Comparison of ENCODE assay signal across 15 cellular contexts in genomic region chr7:157905740-157906461, GRCh38.
A peak's percentile ranks its signal among the peaks of the same experiment; 100 is the strongest.
DNase-seq lines count a peak whose midpoint lies in the region; FAIRE-seq and TF ChIP-seq lines count a peak whose summit lies in the region.
"Had no signal": no experiment of that assay in that cellular context is flagged by ENCODE, and none has a peak within 500 bp of the region (broad histone marks: within the 10 kb centered on the region; RNA-seq: fewer than 3 reads in every experiment).

No MANE protein-coding gene starts in this region.

- WGBS in mesendoderm (ENCODE audit: extremely low coverage, insufficient coverage, low lambda C conversion rate), result no CpG with 5 or more reads among the region's 19 CpGs

- H3K4me1 ChIP-seq in mesendoderm (ENCODE audit: control insufficient read depth, low read depth, low read length), result no peaks in the 10 kb centered on the region
- H3K4me1 ChIP-seq: adrenal gland, BE2C, prostate gland had no signal

- no peaks in the 10 kb centered on the region for H3K27me3 ChIP-seq in mesendoderm (ENCODE audit: insufficient read depth, low read length, poor library complexity)
- H3K27me3 ChIP-seq: adrenal gland, BE2C, esophagus squamous epithelium had no signal

- no peak overlapping the region for H3K9ac ChIP-seq in mesendoderm (ENCODE audit: low read length)

- H3K4ac ChIP-seq in mesendoderm (ENCODE audit: low read depth, low read length), result no peak overlapping the region

- H3K18ac ChIP-seq in mesendoderm (ENCODE audit: low read length), result no peak overlapping the region

- H2AK5ac ChIP-seq in mesendoderm (ENCODE audit: low read length), result no peak overlapping the region

- H3K4me3 ChIP-seq in coronary artery (peak overlapping the region; percentile 34), mesendoderm (ENCODE audit: low read length) (no peak overlapping the region)
- H3K4me3 ChIP-seq: adrenal gland, esophagus squamous epithelium, prostate gland had no signal

- no peak overlapping the region for H3K4me2 ChIP-seq in mesendoderm (ENCODE audit: low read length)

- H3K36me3 ChIP-seq in mesendoderm (ENCODE audit: control insufficient read depth, insufficient read depth, low read length), result no peaks in the 10 kb centered on the region
- H3K36me3 ChIP-seq: adrenal gland, BE2C, esophagus squamous epithelium, prostate gland had no signal

- no peaks in the 10 kb centered on the region for H3K79me1 ChIP-seq in mesendoderm (ENCODE audit: low read length)

- in situ Hi-C loops in KBM-7 (cut with MboI; ENCODE audit: low pct_unique_long_range_greater_than_20kb, low sequenced_read_pairs), result no loop called here

- TF ChIP-seq POLR2A in H54 (IDR thresholded peaks at IDR 0.05; ENCODE audit: low read depth, low read length), result no peak

- DNase-seq in H54 (ENCODE audit: insufficient read length, low spot score) (peak; percentile 14), HT-29 (ENCODE audit: low spot score) (peak; percentile 3), coronary artery (ENCODE audit: low spot score) (no peak), mesendoderm (peak; percentile 56), KBM-7 (no peak), caudate nucleus (lab: John Stamatoyannopoulos, UW) (no peak), LoVo (ENCODE audit: low spot score) (no peak)
- DNase-seq: BE2C; esophagus squamous epithelium; natural killer cell; NCI-H2107; NK-92 treated with Interleukin-12 subunit alpha and Interleukin-12 subunit beta, amount 100 ng/mL, for 24 hours; T-helper 17 cell had no signal

- no peak overlapping the region for H3K56ac ChIP-seq in mesendoderm (ENCODE audit: low read length)

- no peak overlapping the region for H2BK120ac ChIP-seq in mesendoderm (ENCODE audit: low read depth, low read length)

- TF ChIP-seq CTCF in coronary artery (IDR thresholded peaks at IDR 0.05), result no peak

- no peak for FAIRE-seq in H54 (lab: Jason Lieb, UNC)

- no peak overlapping the region for H2BK5ac ChIP-seq in mesendoderm (ENCODE audit: low read length)

- no peak overlapping the region for H2BK15ac ChIP-seq in mesendoderm (replicated peaks; ENCODE audit: low read depth)

- no peak overlapping the region for H4K8ac ChIP-seq in mesendoderm (ENCODE audit: low read depth, low read length)

- H3K79me2 ChIP-seq in mesendoderm (ENCODE audit: control insufficient read depth, insufficient read depth, low read length), result no peaks in the 10 kb centered on the region

- H3K27ac ChIP-seq in coronary artery (no peak overlapping the region), mesendoderm (ENCODE audit: low read depth, low read length) (no peak overlapping the region), caudate nucleus (ENCODE audit: low read depth, low read length) (no peak overlapping the region)
- H3K27ac ChIP-seq: adrenal gland, esophagus squamous epithelium, prostate gland had no signal

- no peak overlapping the region for H3K23ac ChIP-seq in mesendoderm (ENCODE audit: low read length)

- no peak overlapping the region for H4K5ac ChIP-seq in mesendoderm (ENCODE audit: low read length)

Comparison
In these comparisons a context has a peak if more than half of its experiments do, and no peak if none do; other contexts are left out.
1. DNase-seq: peak in H54 (single experiment), HT-29 (single experiment) and mesendoderm (single experiment); none in coronary artery (single experiment), KBM-7 (single experiment), caudate nucleus (0 of 61) and LoVo (single experiment).